24 cellular contexts compared by ENCODE assay signal in the genomic region with DNA sequence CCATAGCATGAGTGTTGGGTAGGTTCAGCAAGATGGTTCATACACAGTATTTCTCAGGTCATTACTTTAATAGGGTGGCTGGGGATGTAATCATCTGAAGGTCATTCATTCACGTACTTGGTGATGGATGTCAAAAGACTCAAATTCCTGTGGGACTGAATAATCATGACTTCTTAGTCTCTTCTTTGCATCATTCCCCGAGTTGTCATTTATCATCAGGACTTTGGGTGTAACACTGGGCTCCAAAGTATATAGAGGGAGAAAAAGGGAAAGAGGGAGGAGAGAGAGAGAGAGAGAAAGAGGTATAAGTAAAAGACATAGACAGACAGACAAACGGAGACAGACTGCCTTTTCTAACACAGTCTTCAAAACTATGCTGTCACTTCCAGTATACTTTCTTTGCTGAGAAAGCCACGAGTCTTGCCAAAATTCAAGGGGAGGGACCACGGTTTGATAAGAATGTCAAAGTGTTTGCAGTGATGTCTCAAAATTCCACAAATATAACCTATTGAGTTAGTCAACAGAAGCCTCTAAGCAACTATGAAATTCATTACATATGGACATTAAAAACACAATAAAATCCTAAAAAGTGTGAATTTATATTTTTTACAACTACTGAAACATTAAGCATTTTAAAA. TPM values are rescaled to one million over a fixed set of nuclear protein-coding genes. Genes with fewer than 3 reads are reported as not detected.
DNase-seq lines count a peak whose midpoint lies in the region; ATAC-seq and TF ChIP-seq lines count a peak whose summit lies in the region.
"Had no signal": no experiment of that assay in that cellular context is flagged by ENCODE, and none has a peak within 500 bp of the region (broad histone marks: within the 10 kb centered on the region; RNA-seq: fewer than 3 reads in every experiment).

No MANE protein-coding gene starts in this region.

- no peak for TF ChIP-seq CTCF in fibroblast of pulmonary artery (IDR thresholded peaks at IDR 0.05; ENCODE audit: low read length, missing control alignments)
- TF ChIP-seq CTCF in BE2C (IDR thresholded peaks at IDR 0.05; ENCODE audit: low read depth, low read length), result no peak

- H3K9me3 ChIP-seq in BE2C, result no peaks in the 10 kb centered on the region

- H3K36me3 ChIP-seq in BE2C, result no peaks in the 10 kb centered on the region

- no peaks in the 10 kb centered on the region for H3K27me3 ChIP-seq in BE2C

- ATAC-seq in HG02885 (IDR thresholded peaks at IDR 0.05; ENCODE audit: poor library complexity, unreplicated experiment) (no peak), HG03039 (IDR thresholded peaks at IDR 0.05; ENCODE audit: unreplicated experiment) (no peak)
- ATAC-seq: HCT116, K562 had no signal

- DNase-seq in EL (peak; percentile 25), NCI-H460 (ENCODE audit: extremely low read depth, low read depth) (peak; percentile 81), fibroblast of pulmonary artery (ENCODE audit: low read depth) (peak; percentile 41), BE2C (no peak)
- no peak for DNase-seq in activated CD4-positive, CD25-positive, alpha-beta regulatory T cell treated with anti-CD3 and anti-CD28 coated beads, Interleukin-2, amount 50 U/mL, for 72 hours
- DNase-seq: AML-193, DND-41, GOT3, NCI-H1092, NCI-H1436, NCI-H187 treated with DMSO at 0.1 percent for 48 hours, NCI-H2227 treated with DMSO at 0.1 percent for 48 hours, NCI-H524 treated with DMSO at 0.1 percent for 48 hours, OCI-M1, Right ventricle myocardium superior had no signal

- H3K4me3 ChIP-seq in fibroblast of pulmonary artery (replicated peaks; ENCODE audit: low read depth, low read length) (no peak overlapping the region), BE2C (ENCODE audit: low read depth, low read length) (no peak overlapping the region)
- H3K4me3 ChIP-seq: K562 had no signal

- H3K4me1 ChIP-seq in BE2C, result no peaks in the 10 kb centered on the region

RNA-seq across cellular contexts. Expression of a gene that starts 55.9 kb away (rescaled TPM):
- not detected in 2 replicates for total RNA-seq in NCI-H460 (2014; rRNA removed; shearing (Covaris generic))
- polyA plus RNA-seq in NCI-H460 (2014; cell fraction: nucleus; rRNA removed), result not detected in 2 replicates
- polyA plus RNA-seq in BE2C (2012; ENCODE audit: insufficient read depth, insufficient read length, low read depth), result not detected
- total RNA-seq: K562; Right ventricle myocardium superior; RPMI7951; SK-MEL-5; T-helper 1 cell treated with Interleukin-12 subunit alpha and Interleukin-12 subunit beta and Interleukin-4 antibody, amounts not matched to agents 30 ng/mL and 1 ng/mL, for 36 hours had no signal
- polyA plus RNA-seq: AG04450, CD14-positive monocyte, K562 had no signal

Comparison
In these comparisons a context has a peak if more than half of its experiments do, and no peak if none do; other contexts are left out.
1. DNase-seq: peak in EL (single experiment), NCI-H460 (single experiment) and fibroblast of pulmonary artery (single experiment); none in BE2C (single experiment) and activated CD4-positive, CD25-positive, alpha-beta regulatory T cell treated with anti-CD3 and anti-CD28 coated beads, Interleukin-2, amount 50 U/mL, for 72 hours (single experiment).